Comparison of ENCODE assay signal across 26 cellular contexts in the genomic region with DNA sequence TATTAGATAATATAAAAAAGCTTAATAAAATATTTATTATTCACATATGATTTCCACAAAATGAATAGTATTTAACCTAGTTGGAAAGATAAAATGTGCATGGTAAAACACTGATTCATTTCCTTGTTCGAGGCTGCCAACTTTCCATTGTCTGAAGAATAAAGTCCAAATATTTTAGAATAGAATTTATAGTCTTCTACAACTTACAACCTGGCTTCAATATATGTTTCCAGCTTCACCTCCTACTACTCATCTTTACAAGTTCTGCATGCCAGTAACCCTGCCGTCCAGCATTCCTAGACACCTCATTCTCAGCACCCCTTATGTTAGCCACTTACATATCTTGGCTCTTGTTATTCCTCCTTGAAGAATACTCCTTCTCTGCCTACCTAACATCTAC.
DNase-seq lines count a peak whose midpoint lies in the region; ATAC-seq, FAIRE-seq and TF ChIP-seq lines count a peak whose summit lies in the region.
"Had no signal": no experiment of that assay in that cellular context is flagged by ENCODE, and none has a peak within 500 bp of the region (broad histone marks: within the 10 kb centered on the region; RNA-seq: fewer than 3 reads in every experiment).

No MANE protein-coding gene starts in this region.

- H3K9me3 Mint-ChIP-seq in MCF 10A (ENCODE audit: unreplicated experiment), result no peaks in the 10 kb centered on the region
- H3K9me3 Mint-ChIP-seq: activated CD8-positive, alpha-beta T cell treated with anti-CD3 and anti-CD28 coated beads for 36 hours; brain; T-cell had no signal

- ATAC-seq in HG03378 (IDR thresholded peaks at IDR 0.05; ENCODE audit: unreplicated experiment) (no peak), GM18867 (IDR thresholded peaks at IDR 0.05; ENCODE audit: unreplicated experiment) (no peak)
- ATAC-seq: activated CD8-positive, alpha-beta T cell treated with anti-CD3 and anti-CD28 coated beads for 36 hours; T-cell had no signal

- CTCF ChIA-PET in MCF 10A (lab: Yijun Ruan, JAX) (interaction anchor here (1.1 to 1.4 kb wide), 3 partner anchors 11 to 38 kb away, joined by 3 to 5 read pairs (median 4); no protein-coding TSS in a partner anchor), PC-9 (lab: Charles Lee) (no interaction called here), endothelial cell of umbilical vein (lab: Charles Lee) (interaction anchor here (0.8 to 1.5 kb wide), 5 partner anchors 11 to 320 kb away, joined by 3 to 10 read pairs (median 3); no protein-coding TSS in a partner anchor)

- H3K4me3 ChIP-seq in breast epithelium, result peak overlapping the region in 1 of 3 donors; percentile 6
- H3K4me3 ChIP-seq in PC-9, result no peak overlapping the region
- H3K4me3 ChIP-seq in endothelial cell of umbilical vein (replicated peaks in 1 of 3; ENCODE audit: insufficient read depth in 1 of 3, low read depth in 1 of 3, low read length in 3 of 3), result no peak overlapping the region
- H3K4me3 ChIP-seq: esophagus muscularis mucosa, skin epidermis had no signal

- H3K27me3 Mint-ChIP-seq in MCF 10A (ENCODE audit: insufficient read depth, unreplicated experiment), result peaks cover 26% of the 10 kb centered on the region

- H3K27ac ChIP-seq in breast epithelium, result no peak overlapping the region
- H3K27ac ChIP-seq in PC-9, result no peak overlapping the region
- H3K27ac ChIP-seq in endothelial cell of umbilical vein (ENCODE audit: insufficient read depth, low read depth, low read length), result peak overlapping the region; percentile 45
- H3K27ac ChIP-seq: esophagus muscularis mucosa had no signal

- no peak overlapping the region for H3K27ac Mint-ChIP-seq in MCF 10A (ENCODE audit: low read depth, unreplicated experiment)
- H3K27ac Mint-ChIP-seq: activated CD8-positive, alpha-beta T cell treated with anti-CD3 and anti-CD28 coated beads for 36 hours; brain; progenitor cell of endocrine pancreas; T-cell had no signal

- no peak overlapping the region for H2AFZ ChIP-seq in PC-9
- no peak overlapping the region for H2AFZ ChIP-seq in endothelial cell of umbilical vein (ENCODE audit: low read depth, low read length)

- H3K9me3 ChIP-seq in breast epithelium (no peaks in the 10 kb centered on the region), PC-9 (ENCODE audit: insufficient read depth, low read depth) (no peaks in the 10 kb centered on the region), endothelial cell of umbilical vein (replicated peaks; ENCODE audit: control insufficient read depth, insufficient read depth, low read length) (no peaks in the 10 kb centered on the region)
- H3K9me3 ChIP-seq: esophagus muscularis mucosa had no signal

- peaks cover 20% of the 10 kb centered on the region for H3K4me1 Mint-ChIP-seq in MCF 10A (ENCODE audit: insufficient read depth, unreplicated experiment)
- H3K4me1 Mint-ChIP-seq: brain had no signal

- POLR2A ChIA-PET in MCF 10A (lab: Yijun Ruan, JAX) (interaction anchor here (0.5 kb wide), 1 partner anchor 110 kb away, joined by 3 read pairs; no protein-coding TSS in a partner anchor), PC-9 (lab: Charles Lee; ENCODE audit: unreplicated experiment) (no interaction called here), endothelial cell of umbilical vein (lab: Charles Lee) (no interaction called here)

- 0 out of 2 replicates have a peak, but pooled peaks cover 4% of the 10 kb centered on the region for H3K9me2 ChIP-seq in PC-9 (ENCODE audit: insufficient read depth)

- no peaks in the 10 kb centered on the region for H3F3A ChIP-seq in PC-9 (ENCODE audit: insufficient read depth, low read depth)

- no peak for TF ChIP-seq POLR2A in breast epithelium (IDR thresholded peaks at IDR 0.05)
- TF ChIP-seq POLR2A in endothelial cell of umbilical vein (IDR thresholded peaks at IDR 0.05; ENCODE audit: low read depth, low read length), result no peak

- dilution Hi-C loops in endothelial cell of umbilical vein (cut with MboI; ENCODE audit: extremely low pct_ligation_motif_present, low sequenced_read_pairs), result no loop called here

- H3K36me3 Mint-ChIP-seq in MCF 10A (ENCODE audit: insufficient read depth, unreplicated experiment), result no peaks in the 10 kb centered on the region
- H3K36me3 Mint-ChIP-seq: brain, T-cell had no signal

- no TSS peak for BruUV-seq in MCF 10A (replicated peaks; lab: Mats Ljungman, UMichigan)
- BruUV-seq in PC-9 (replicated peaks; lab: Mats Ljungman, UMichigan), result no TSS peak
- no TSS peak for BruUV-seq in endothelial cell of umbilical vein (replicated peaks; lab: Mats Ljungman, UMichigan)

- H3K36me3 ChIP-seq in breast epithelium, result no peaks in the 10 kb centered on the region
- H3K36me3 ChIP-seq in PC-9 (ENCODE audit: low read depth), result no peaks in the 10 kb centered on the region
- no peaks in the 10 kb centered on the region for H3K36me3 ChIP-seq in endothelial cell of umbilical vein (ENCODE audit: control insufficient read depth in 2 of 2, extremely low read depth in 1 of 2, insufficient read depth in 2 of 2, low read length in 2 of 2)
- H3K36me3 ChIP-seq: esophagus muscularis mucosa had no signal

- H4K20me1 ChIP-seq in PC-9 (ENCODE audit: insufficient read depth) (no peaks in the 10 kb centered on the region), endothelial cell of umbilical vein (replicated peaks; ENCODE audit: control insufficient read depth, extremely low read depth, insufficient read depth, low read length) (no peaks in the 10 kb centered on the region)

- H3K9me1 ChIP-seq in endothelial cell of umbilical vein (replicated peaks; ENCODE audit: control insufficient read depth, extremely low read depth, insufficient read depth, low read length), result no peaks in the 10 kb centered on the region

- H3K9ac ChIP-seq in endothelial cell of umbilical vein (replicated peaks; ENCODE audit: extremely low read depth, insufficient read depth, low read length), result no peak overlapping the region

- H3K79me2 ChIP-seq in PC-9 (ENCODE audit: low read depth) (no peaks in the 10 kb centered on the region), endothelial cell of umbilical vein (ENCODE audit: control insufficient read depth, insufficient read depth, low read length) (no peaks in the 10 kb centered on the region)

- no peaks in the 10 kb centered on the region for H3K4me1 ChIP-seq in breast epithelium
- H3K4me1 ChIP-seq in PC-9 (replicated peaks; ENCODE audit: insufficient read depth), result no peaks in the 10 kb centered on the region
- H3K4me1 ChIP-seq in endothelial cell of umbilical vein (ENCODE audit: control insufficient read depth, extremely low read depth, insufficient read depth, low read length), result peaks cover 13% of the 10 kb centered on the region
- H3K4me1 ChIP-seq: esophagus muscularis mucosa had no signal

- TF ChIP-seq CTCF in MCF 10A (IDR thresholded peaks at IDR 0.05; ENCODE audit: unreplicated experiment) (no peak), breast epithelium (IDR thresholded peaks at IDR 0.05) (no peak), PC-9 (conservative IDR thresholded peaks at IDR 0.05) (no peak), endothelial cell of umbilical vein (IDR thresholded peaks at IDR 0.05; ENCODE audit: extremely low read depth in 1 of 2, insufficient read depth in 1 of 2, low read depth in 1 of 2, low read length in 2 of 2) (no peak)

- no peaks in the 10 kb centered on the region for H3K27me3 ChIP-seq in breast epithelium
- no peaks in the 10 kb centered on the region for H3K27me3 ChIP-seq in PC-9 (ENCODE audit: insufficient read depth, low read depth)
- H3K27me3 ChIP-seq in endothelial cell of umbilical vein (ENCODE audit: control insufficient read depth in 2 of 2, insufficient read depth in 2 of 2, low read length in 2 of 2), result peaks cover 0 to 6% of the 10 kb centered on the region in 2 experiments
- H3K27me3 ChIP-seq: esophagus muscularis mucosa had no signal

- DNase-seq in MCF 10A (ENCODE audit: unreplicated experiment), result peak; percentile 27
- DNase-seq in breast epithelium (ENCODE audit: low spot score in 2 of 2), result no peak
- no peak for DNase-seq in PC-9
- peak; percentile 58 for DNase-seq in endothelial cell of umbilical vein (ENCODE audit: low read depth, low spot score)
- DNase-seq in pulmonary artery endothelial cell (ENCODE audit: low read depth, low spot score), result peak; percentile 26
- DNase-seq in KG1 (lab: John Stamatoyannopoulos, UW), result no peak
- DNase-seq: 8988T; activated CD4-positive, CD25-positive, alpha-beta regulatory T cell treated with anti-CD3 and anti-CD28 coated beads, Interleukin-2, amount 50 U/mL, for 72 hours; activated CD8-positive, alpha-beta T cell treated with anti-CD3 and anti-CD28 coated beads for 36 hours; activated effector memory CD4-positive, alpha-beta T cell treated with Interleukin-2 at 50 U/mL for 16 hours; activated T-cell treated with anti-CD3 and anti-CD28 coated beads for 4 hours; DMS153; GF-D8; GOT3; mammary epithelial cell; NCI-H1694; NCI-H526 treated with DMSO at 0.1 percent for 48 hours; stimulated activated CD4-positive, alpha-beta T cell treated with anti-CD3 and anti-CD28 coated beads, Interleukin-1b, Interleukin-23, amount 100 ng/mL, for 48 hours; T-cell had no signal

- no peak for FAIRE-seq in endothelial cell of umbilical vein (lab: Jason Lieb, UNC)
- FAIRE-seq: colon had no signal

- H3K4me2 ChIP-seq in PC-9 (peak overlapping the region; percentile 27; the same call in 1 of the 2 replicates), endothelial cell of umbilical vein (ENCODE audit: insufficient read depth, low read length) (peak overlapping the region; percentile 20)

- intact Hi-C loops in MCF 10A (cut with micrococcal nuclease) (no loop called here), breast epithelium (cut with DNase I; ENCODE audit: low total_unique reads) (no loop called here), PC-9 (cut with micrococcal nuclease; ENCODE audit: unreplicated experiment) (no loop called here), endothelial cell of umbilical vein (cut with micrococcal nuclease) (no loop called here)

- H3K4me3 Mint-ChIP-seq in MCF 10A (ENCODE audit: unreplicated experiment), result peak overlapping the region; percentile 9
- H3K4me3 Mint-ChIP-seq: activated CD8-positive, alpha-beta T cell treated with anti-CD3 and anti-CD28 coated beads for 36 hours; brain; T-cell had no signal

TF ChIP-seq in endothelial cell of umbilical vein, 7 proteins besides CTCF, POLR2A, EP300 and RAD21:
- TF ChIP-seq EZH2 (IDR thresholded peaks at IDR 0.05; ENCODE audit: borderline replicate concordance, low read depth, low read length, severe bottlenecking) (no peak), GATA2 (IDR thresholded peaks at IDR 0.05; ENCODE audit: insufficient read depth, insufficient read length, low read depth, low read length) (no peak), MYC (IDR thresholded peaks at IDR 0.05; ENCODE audit: low read depth, low read length) (no peak), POLR2AphosphoS5 (IDR thresholded peaks at IDR 0.05; ENCODE audit: insufficient read depth, low read depth, low read length) (no peak), JUN (IDR thresholded peaks at IDR 0.05; ENCODE audit: borderline replicate concordance, insufficient read depth, insufficient read length, low read depth) (peak; percentile 42), FOS (IDR thresholded peaks at IDR 0.05; ENCODE audit: borderline replicate concordance, insufficient read depth, low read length) (peak; percentile 29)
- TF ChIP-seq, protein P1, sequence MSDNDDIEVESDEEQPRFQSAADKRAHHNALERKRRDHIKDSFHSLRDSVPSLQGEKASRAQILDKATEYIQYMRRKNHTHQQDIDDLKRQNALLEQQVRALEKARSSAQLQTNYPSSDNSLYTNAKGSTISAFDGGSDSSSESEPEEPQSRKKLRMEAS (IDR thresholded peaks at IDR 0.05; ENCODE audit: insufficient read depth, insufficient read length), result no peak

Comparison
In these comparisons a context has a peak if more than half of its experiments do, and no peak if none do; other contexts are left out.
1. DNase-seq: peak in MCF 10A (single experiment), endothelial cell of umbilical vein (single experiment) and pulmonary artery endothelial cell (single experiment); none in breast epithelium (0 of 2), PC-9 (0 of 2) and KG1 (single experiment).